In genomic region chr1:60903591-60903990, GRCh38 we compare ENCODE assay signal across 11 cellular contexts.
DNase-seq lines count a peak whose midpoint lies in the region; ATAC-seq and TF ChIP-seq lines count a peak whose summit lies in the region.
"Had no signal": no experiment of that assay in that cellular context is flagged by ENCODE, and none has a peak within 500 bp of the region (broad histone marks: within the 10 kb centered on the region; RNA-seq: fewer than 3 reads in every experiment).

No MANE protein-coding gene starts in this region.

- no peaks in the 10 kb centered on the region for H3K36me3 ChIP-seq in suprapubic skin
- H3K36me3 ChIP-seq: ovary had no signal

- no peaks in the 10 kb centered on the region for H3K27me3 Mint-ChIP-seq in chondrocyte (ENCODE audit: low read depth)
- peaks cover 2% of the 10 kb centered on the region for H3K27me3 Mint-ChIP-seq in T-helper 2 cell treated with Interferon-gamma antibody and Interleukin-4, amounts not matched to agents 5 μg/mL and 100 μg/mL, for 36 hours (ENCODE audit: low read depth)

- 39% methylated on average over 7 of the region's 10 CpGs for WGBS in suprapubic skin

- peaks cover 31% of the 10 kb centered on the region for H3K4me1 Mint-ChIP-seq in chondrocyte (ENCODE audit: low read depth)
- H3K4me1 Mint-ChIP-seq in T-helper 2 cell treated with Interferon-gamma antibody and Interleukin-4, amounts not matched to agents 5 μg/mL and 100 μg/mL, for 36 hours (ENCODE audit: low read depth), result no peaks in the 10 kb centered on the region
- H3K4me1 Mint-ChIP-seq: activated CD4-positive, alpha-beta T cell treated with anti-CD3 and anti-CD28 coated beads, Interleukin-2, amount 10 ng/mL, durations not matched to agents 24 days and 14 days had no signal

- no peak for TF ChIP-seq EP300 in suprapubic skin (IDR thresholded peaks at IDR 0.05)

- no peaks in the 10 kb centered on the region for H3K9me3 ChIP-seq in suprapubic skin
- H3K9me3 ChIP-seq: ovary had no signal

- peak; percentile 18 for TF ChIP-seq CTCF in chondrocyte (IDR thresholded peaks at IDR 0.05)
- TF ChIP-seq CTCF in suprapubic skin (IDR thresholded peaks at IDR 0.05), result no peak

- peak overlapping the region; percentile 75 for H3K27ac ChIP-seq in suprapubic skin
- H3K27ac ChIP-seq: ovary had no signal

- peaks cover 20% of the 10 kb centered on the region for H3K4me1 ChIP-seq in suprapubic skin

- no peaks in the 10 kb centered on the region for H3K9me3 Mint-ChIP-seq in chondrocyte (ENCODE audit: low read depth)
- no peaks in the 10 kb centered on the region for H3K9me3 Mint-ChIP-seq in T-helper 2 cell treated with Interferon-gamma antibody and Interleukin-4, amounts not matched to agents 5 μg/mL and 100 μg/mL, for 36 hours
- H3K9me3 Mint-ChIP-seq: activated CD4-positive, alpha-beta T cell treated with anti-CD3 and anti-CD28 coated beads, Interleukin-2, amount 10 ng/mL, durations not matched to agents 24 days and 14 days had no signal

- no peaks in the 10 kb centered on the region for H3K36me3 Mint-ChIP-seq in chondrocyte (ENCODE audit: low read depth)
- no peaks in the 10 kb centered on the region for H3K36me3 Mint-ChIP-seq in T-helper 2 cell treated with Interferon-gamma antibody and Interleukin-4, amounts not matched to agents 5 μg/mL and 100 μg/mL, for 36 hours (ENCODE audit: low read depth)

- H3K27ac Mint-ChIP-seq in chondrocyte (ENCODE audit: unreplicated experiment), result peak overlapping the region; percentile 94
- no peak overlapping the region for H3K27ac Mint-ChIP-seq in T-helper 2 cell treated with Interferon-gamma antibody and Interleukin-4, amounts not matched to agents 5 μg/mL and 100 μg/mL, for 36 hours
- H3K27ac Mint-ChIP-seq: activated CD4-positive, alpha-beta T cell treated with anti-CD3 and anti-CD28 coated beads, Interleukin-2, amount 10 ng/mL, durations not matched to agents 24 days and 14 days had no signal

- DNase-seq in NCI-H1092 treated with DMSO at 0.1 percent for 48 hours (lab: John Stamatoyannopoulos, UW), result peak; percentile 42
- DNase-seq in chondrocyte (ENCODE audit: low spot score), result no peak
- DNase-seq in medulla oblongata (ENCODE audit: extremely low spot score), result peak; percentile 58
- DNase-seq in suprapubic skin (ENCODE audit: low spot score in 2 of 2), result peak; percentile 66 to 80
- no peak for DNase-seq in T-helper 2 cell treated with Interferon-gamma antibody and Interleukin-4, amounts not matched to agents 5 μg/mL and 100 μg/mL, for 36 hours (ENCODE audit: low spot score)
- DNase-seq: activated CD4-positive, alpha-beta T cell treated with anti-CD3 and anti-CD28 coated beads, Interleukin-2, amount 10 ng/mL, durations not matched to agents 24 days and 14 days; GF-D8; MM.1S had no signal

- TF ChIP-seq POLR2A in suprapubic skin (IDR thresholded peaks at IDR 0.05), result no peak

- ATAC-seq in GM18907 (IDR thresholded peaks at IDR 0.05; ENCODE audit: unreplicated experiment) (no peak), GM21723 (IDR thresholded peaks at IDR 0.05; ENCODE audit: unreplicated experiment) (no peak)

- H3K4me3 Mint-ChIP-seq in chondrocyte (ENCODE audit: unreplicated experiment), result peak overlapping the region; percentile 34
- no peak overlapping the region for H3K4me3 Mint-ChIP-seq in T-helper 2 cell treated with Interferon-gamma antibody and Interleukin-4, amounts not matched to agents 5 μg/mL and 100 μg/mL, for 36 hours
- H3K4me3 Mint-ChIP-seq: activated CD4-positive, alpha-beta T cell treated with anti-CD3 and anti-CD28 coated beads, Interleukin-2, amount 10 ng/mL, durations not matched to agents 24 days and 14 days had no signal

- H3K4me3 ChIP-seq in suprapubic skin, result no peak overlapping the region
- H3K4me3 ChIP-seq: ovary had no signal

- H3K27me3 ChIP-seq in suprapubic skin, result no peaks in the 10 kb centered on the region
- H3K27me3 ChIP-seq: ovary had no signal

Comparison
In these comparisons a context has a peak if more than half of its experiments do, and no peak if none do; other contexts are left out.
1. DNase-seq: peak in NCI-H1092 treated with DMSO at 0.1 percent for 48 hours (single experiment), medulla oblongata (single experiment) and suprapubic skin (2 of 2); none in chondrocyte (single experiment) and T-helper 2 cell treated with Interferon-gamma antibody and Interleukin-4, amounts not matched to agents 5 μg/mL and 100 μg/mL, for 36 hours (single experiment).